Comparison of ENCODE assay signal across 1 cellular context in genomic region chr4:15657366-15657765, GRCh38.
TF ChIP-seq lines count a peak whose summit lies in the region.

No MANE protein-coding gene starts in this region.

TF ChIP-seq in WTC11, 78 proteins besides CTCF, POLR2A, EP300 and RAD21 (continued from another document):
- TF ChIP-seq, protein P1, sequence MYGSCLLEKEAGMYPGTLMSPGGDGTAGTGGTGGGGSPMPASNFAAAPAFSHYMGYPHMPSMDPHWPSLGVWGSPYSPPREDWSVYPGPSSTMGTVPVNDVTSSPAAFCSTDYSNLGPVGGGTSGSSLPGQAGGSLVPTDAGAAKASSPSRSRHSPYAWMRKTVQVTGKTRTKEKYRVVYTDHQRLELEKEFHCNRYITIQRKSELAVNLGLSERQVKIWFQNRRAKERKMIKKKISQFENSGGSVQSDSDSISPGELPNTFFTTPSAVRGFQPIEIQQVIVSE (CRISPR knock-in tag; IDR thresholded peaks at IDR 0.05; ENCODE audit: borderline replicate concordance), result no peak
- TF ChIP-seq, protein P2, sequence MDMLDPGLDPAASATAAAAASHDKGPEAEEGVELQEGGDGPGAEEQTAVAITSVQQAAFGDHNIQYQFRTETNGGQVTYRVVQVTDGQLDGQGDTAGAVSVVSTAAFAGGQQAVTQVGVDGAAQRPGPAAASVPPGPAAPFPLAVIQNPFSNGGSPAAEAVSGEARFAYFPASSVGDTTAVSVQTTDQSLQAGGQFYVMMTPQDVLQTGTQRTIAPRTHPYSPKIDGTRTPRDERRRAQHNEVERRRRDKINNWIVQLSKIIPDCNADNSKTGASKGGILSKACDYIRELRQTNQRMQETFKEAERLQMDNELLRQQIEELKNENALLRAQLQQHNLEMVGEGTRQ (CRISPR knock-in tag; IDR thresholded peaks at IDR 0.05), result no peak
- TF ChIP-seq ATF1 (CRISPR knock-in tag; IDR thresholded peaks at IDR 0.05) (no peak), ZNF263 (CRISPR knock-in tag; IDR thresholded peaks at IDR 0.05; ENCODE audit: low read depth) (no peak), ARID4B (CRISPR knock-in tag; IDR thresholded peaks at IDR 0.05; ENCODE audit: borderline replicate concordance) (no peak)
- TF ChIP-seq, protein P3, sequence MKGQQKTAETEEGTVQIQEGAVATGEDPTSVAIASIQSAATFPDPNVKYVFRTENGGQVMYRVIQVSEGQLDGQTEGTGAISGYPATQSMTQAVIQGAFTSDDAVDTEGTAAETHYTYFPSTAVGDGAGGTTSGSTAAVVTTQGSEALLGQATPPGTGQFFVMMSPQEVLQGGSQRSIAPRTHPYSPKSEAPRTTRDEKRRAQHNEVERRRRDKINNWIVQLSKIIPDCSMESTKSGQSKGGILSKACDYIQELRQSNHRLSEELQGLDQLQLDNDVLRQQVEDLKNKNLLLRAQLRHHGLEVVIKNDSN (CRISPR knock-in tag; IDR thresholded peaks at IDR 0.05), result no peak
